20 cellular contexts compared by ENCODE assay signal in genomic region chr5:108143581-108143980, GRCh38.
A peak's percentile ranks its signal among the peaks of the same experiment; 100 is the strongest.
DNase-seq lines count a peak whose midpoint lies in the region; TF ChIP-seq lines count a peak whose summit lies in the region.
"Had no signal": no experiment of that assay in that cellular context is flagged by ENCODE, and none has a peak within 500 bp of the region (broad histone marks: within the 10 kb centered on the region; RNA-seq: fewer than 3 reads in every experiment).

No MANE protein-coding gene starts in this region.

- H3K9me3 ChIP-seq in adipocyte (ENCODE audit: control insufficient read depth, low read length): no peaks in the 10 kb centered on the region
- H3K9me3 ChIP-seq: neutrophil had no signal

- peaks cover 6% of the 10 kb centered on the region for H3K4me1 ChIP-seq in adipocyte (ENCODE audit: control insufficient read depth, insufficient read depth, low read length)

- no peak overlapping the region for H3K9ac ChIP-seq in adipocyte (ENCODE audit: low read length)

- no peak for TF ChIP-seq CTCF in fibroblast of villous mesenchyme (IDR thresholded peaks at IDR 0.05; ENCODE audit: insufficient read depth, low read depth, low read length)

- no peaks in the 10 kb centered on the region for H3K27me3 ChIP-seq in adipocyte (replicated peaks; ENCODE audit: control insufficient read depth, insufficient read depth, low read length)
- H3K27me3 ChIP-seq: neutrophil had no signal

- H3K36me3 ChIP-seq in adipocyte (ENCODE audit: control insufficient read depth, insufficient read depth, low read length, severe bottlenecking): no peaks in the 10 kb centered on the region
- H3K36me3 ChIP-seq: neutrophil had no signal

- DNase-seq in GM03348 (ENCODE audit: low spot score) (peak; percentile 68), adipocyte (ENCODE audit: low read depth) (peak; percentile 33), fibroblast of villous mesenchyme (ENCODE audit: low read depth) (peak; percentile 20), stromal cell of bone marrow (ENCODE audit: low read depth) (peak; percentile 13), DMS114 treated with DMSO at 0.1 percent for 48 hours (lab: John Stamatoyannopoulos, UW; ENCODE audit: unreplicated experiment) (no peak), NAMALWA (ENCODE audit: low spot score) (no peak), T-helper 1 cell (no peak)
- DNase-seq: activated CD8-positive, alpha-beta T cell treated with anti-CD3 and anti-CD28 coated beads for 36 hours; activated naive CD8-positive, alpha-beta T cell treated with anti-CD3 and anti-CD28 coated beads, Interleukin-2, amount 50 U/mL, for 24 hours; DMS53; head of caudate nucleus; islet precursor cell; midbrain; NCI-H1105; NCI-H748 treated with DMSO at 0.1 percent for 48 hours; PC-9; right cardiac atrium; stimulated activated CD4-positive, alpha-beta T cell treated with anti-CD3 and anti-CD28 coated beads, Interleukin-2, amount 100 ng/mL, for 24 hours had no signal

- peak overlapping the region; percentile 30 for H3K4me3 ChIP-seq in adipocyte (ENCODE audit: low read length)
- no peak overlapping the region for H3K4me3 ChIP-seq in fibroblast of villous mesenchyme (ENCODE audit: low read depth, low read length)
- H3K4me3 ChIP-seq: K562, PC-9 had no signal

Comparison
In these comparisons a context has a peak if more than half of its experiments do, and no peak if none do; other contexts are left out.
1. DNase-seq: peak in GM03348 (single experiment), adipocyte (single experiment), fibroblast of villous mesenchyme (single experiment) and stromal cell of bone marrow (single experiment); none in DMS114 treated with DMSO at 0.1 percent for 48 hours (single experiment), NAMALWA (single experiment) and T-helper 1 cell (0 of 5).